ENCODE assay signal across 27 cellular contexts in the genomic region with DNA sequence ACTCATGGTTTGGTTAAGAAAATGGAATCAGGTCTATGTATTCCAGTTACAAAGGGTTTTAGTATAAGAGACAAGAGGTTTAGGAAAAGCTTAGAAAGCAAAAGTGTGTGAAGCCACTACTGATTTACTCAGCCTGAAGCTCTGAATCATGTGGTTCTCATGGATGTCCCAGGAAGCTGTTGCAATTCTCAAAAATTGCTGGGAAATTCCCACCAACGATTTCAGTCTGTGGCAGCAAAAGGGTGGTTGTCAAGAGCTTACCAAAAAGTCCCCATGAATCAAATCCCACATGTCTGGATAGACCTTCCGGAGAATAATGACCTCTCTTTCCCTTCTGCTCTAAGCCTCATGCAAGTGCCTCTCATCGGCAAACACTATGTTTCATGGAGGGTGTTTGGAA.
A peak's percentile ranks its signal among the peaks of the same experiment; 100 is the strongest.
DNase-seq lines count a peak whose midpoint lies in the region; ATAC-seq and TF ChIP-seq lines count a peak whose summit lies in the region.
"Had no signal": no experiment of that assay in that cellular context is flagged by ENCODE, and none has a peak within 500 bp of the region (broad histone marks: within the 10 kb centered on the region; RNA-seq: fewer than 3 reads in every experiment).

No MANE protein-coding gene starts in this region.

- no peaks in the 10 kb centered on the region for H3K9me3 ChIP-seq in gastroesophageal sphincter
- H3K9me3 ChIP-seq: BLaER1, ovary had no signal

- no peaks in the 10 kb centered on the region for H3K79me2 ChIP-seq in ACC112 (ENCODE audit: control insufficient read depth, insufficient read depth, low read length, unreplicated experiment)

- H2AFZ ChIP-seq in ACC112 (ENCODE audit: low read length, unreplicated experiment) = peak overlapping the region; percentile 5

- TF ChIP-seq CTCF in epithelial cell of esophagus (IDR thresholded peaks at IDR 0.05; ENCODE audit: insufficient read depth, low read depth, low read length, missing control alignments) = no peak
- TF ChIP-seq CTCF in gastroesophageal sphincter (IDR thresholded peaks at IDR 0.05) = no peak

- H3K27me3 ChIP-seq in ACC112 (ENCODE audit: insufficient read depth, low read length) (no peaks in the 10 kb centered on the region), gastroesophageal sphincter (no peaks in the 10 kb centered on the region)
- H3K27me3 ChIP-seq: BLaER1, foreskin keratinocyte, ovary had no signal

- WGBS in gastroesophageal sphincter (ENCODE audit: low coverage in 1 of 2), 2 donors = 21 to 35% methylated on average over 3 of the region's 3 CpGs

- no peak for TF ChIP-seq EP300 in gastroesophageal sphincter (IDR thresholded peaks at IDR 0.05)

- H3K36me3 ChIP-seq in ACC112 (ENCODE audit: insufficient read depth, low read length) = no peaks in the 10 kb centered on the region
- no peaks in the 10 kb centered on the region for H3K36me3 ChIP-seq in gastroesophageal sphincter
- H3K36me3 ChIP-seq: BLaER1, ovary had no signal

- H3K4me3 ChIP-seq in ACC112 (ENCODE audit: low read depth, low read length) (peak overlapping the region; percentile 45; the same call in 1 of the 2 replicates), epithelial cell of esophagus (ENCODE audit: low read length) (no peak overlapping the region), gastroesophageal sphincter (no peak overlapping the region)
- H3K4me3 ChIP-seq: BLaER1, coronary artery, K562, ovary had no signal

- TF ChIP-seq POLR2A in gastroesophageal sphincter (IDR thresholded peaks at IDR 0.05) = no peak

- DNase-seq in NCI-H226 (peak; percentile 54), epithelial cell of esophagus (ENCODE audit: low read depth) (peak; percentile 63), kidney tubule cell (ENCODE audit: low spot score) (peak; percentile 82), midbrain (lab: John Stamatoyannopoulos, UW) (no peak), mesenteric fat pad (ENCODE audit: low spot score) (no peak)
- DNase-seq: ACHN; activated CD4-positive, alpha-beta T cell treated with anti-CD3 and anti-CD28 coated beads, Interleukin-2, amount 50 U/mL, for 4 hours; activated effector memory CD4-positive, alpha-beta T cell treated with anti-CD3 and anti-CD28 coated beads, Interleukin-2, amount 50 U/mL, for 16 hours; endodermal cell; MV-4-11; NCI-H1694 treated with DMSO at 0.1 percent for 48 hours; NCI-H2227 treated with DMSO at 0.1 percent for 48 hours; NCI-H774; ovary; right cardiac atrium; stimulated activated CD4-positive, alpha-beta T cell treated with anti-CD3 and anti-CD28 coated beads, Interleukin-15, amount 100 ng/mL, for 24 hours; stimulated activated CD8-positive, alpha-beta memory T cell treated with anti-CD3 and anti-CD28 coated beads, Interleukin-4, amount 100 ng/mL, for 48 hours; T1000 had no signal

- H3K27ac ChIP-seq in ACC112 (ENCODE audit: low read depth, low read length) = peak overlapping the region; percentile 67; the same call in 1 of the 2 replicates
- no peak overlapping the region for H3K27ac ChIP-seq in gastroesophageal sphincter
- H3K27ac ChIP-seq: BLaER1, coronary artery, foreskin keratinocyte, ovary had no signal

- H3K4me1 ChIP-seq in ACC112 (ENCODE audit: control insufficient read depth, insufficient read depth, low read length, unreplicated experiment) (peaks cover 10% of the 10 kb centered on the region), gastroesophageal sphincter (peaks cover 6 to 24% (median 7%) of the 10 kb centered on the region in 3 donors)
- H3K4me1 ChIP-seq: BLaER1, foreskin keratinocyte had no signal

- ATAC-seq in gastroesophageal sphincter (no peak), HG02852 (IDR thresholded peaks at IDR 0.05; ENCODE audit: unreplicated experiment) (no peak)
- ATAC-seq: foreskin keratinocyte; K562; natural killer cell treated with Interleukin-12 subunit alpha and Interleukin-12 subunit beta and Interleukin-15 and Interleukin-18, amount 100 ng/mL, for 72 hours; right cardiac atrium; WTC11 had no signal

Comparison
In these comparisons a context has a peak if more than half of its experiments do, and no peak if none do; other contexts are left out.
1. DNase-seq: peak in NCI-H226 (single experiment), epithelial cell of esophagus (single experiment) and kidney tubule cell (single experiment); none in midbrain (single experiment) and mesenteric fat pad (single experiment).